In the genomic region with DNA sequence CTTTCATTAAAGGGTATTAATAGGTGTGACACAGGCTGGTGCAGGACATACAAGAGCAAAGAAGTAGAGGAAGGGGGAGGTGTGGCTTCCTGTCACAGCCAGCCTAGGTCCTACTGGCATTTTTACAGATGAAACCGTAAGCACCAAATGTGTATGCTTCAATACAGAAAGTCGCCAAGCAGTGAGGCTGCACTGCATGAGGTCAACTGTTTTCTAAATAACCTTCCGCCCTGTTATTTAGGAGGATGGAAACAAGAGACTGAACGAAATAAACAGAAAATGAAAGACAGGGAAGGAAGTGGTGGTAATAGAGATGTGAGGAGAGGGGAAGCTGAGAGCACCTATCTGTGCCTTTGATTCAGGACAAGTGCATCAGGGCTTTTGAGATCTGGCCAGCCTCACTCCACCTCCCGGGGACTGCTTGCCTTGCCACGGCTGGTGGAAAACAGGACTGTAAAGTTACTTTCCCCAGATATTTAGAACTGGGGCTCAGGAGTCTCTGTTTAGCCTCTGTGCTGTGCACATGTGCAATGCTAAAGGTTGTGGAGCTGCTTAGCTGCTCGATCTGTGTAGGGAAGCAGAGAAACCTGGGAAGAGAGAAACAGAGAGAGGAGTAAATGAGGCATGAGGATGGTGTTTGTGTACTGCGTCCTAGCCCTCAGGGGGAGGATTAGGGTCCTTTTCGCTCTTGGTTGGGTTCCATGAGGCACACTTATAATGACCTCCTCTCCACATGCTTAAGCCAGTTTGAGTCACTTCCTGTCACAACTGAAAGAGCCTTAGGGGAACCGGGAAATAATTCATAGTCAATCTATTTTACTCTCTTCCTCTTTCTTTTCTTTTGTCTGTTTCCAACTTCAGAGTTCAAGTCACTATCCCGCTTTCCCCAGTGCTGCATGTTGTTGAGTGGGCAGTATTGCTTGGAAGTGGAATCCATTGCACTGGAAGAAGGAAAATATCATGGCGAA, we compare ENCODE assay signal across 8 cellular contexts.
A peak's percentile ranks its signal among the peaks of the same experiment; 100 is the strongest.
DNase-seq lines count a peak whose midpoint lies in the region; ATAC-seq and TF ChIP-seq lines count a peak whose summit lies in the region.

No MANE protein-coding gene starts in this region.

- H3K4me2 ChIP-seq in OCI-LY7 (ENCODE audit: low read length) = peak overlapping the region; percentile 81

- no TSS peak for BruUV-seq in OCI-LY7 (replicated peaks; lab: Mats Ljungman, UMichigan)

- peak overlapping the region; percentile 38 to 73 for H3K4me3 Mint-ChIP-seq in CD14-positive monocyte

- peak overlapping the region; percentile 7 to 79 (median 12) for H3K27ac Mint-ChIP-seq in CD14-positive monocyte

- peaks cover 0 to 8% (median 2%) of the 10 kb centered on the region in 7 donors for H3K9me3 Mint-ChIP-seq in CD14-positive monocyte

- peaks cover 8% of the 10 kb centered on the region; the same call in 1 of the 2 replicates for H3K9me3 ChIP-seq in OCI-LY7 (ENCODE audit: low read length)
- H3K9me3 ChIP-seq in aorta (ENCODE audit: control insufficient read depth, low read length) = peaks cover 2% of the 10 kb centered on the region
- no peaks in the 10 kb centered on the region for H3K9me3 ChIP-seq in ovary

- H3K27me3 ChIP-seq in aorta (ENCODE audit: control insufficient read depth in 1 of 2, insufficient read depth in 2 of 2, low read length in 1 of 2) (no peaks in the 10 kb centered on the region), ovary (no peaks in the 10 kb centered on the region)

- WGBS in aorta, 2 donors = 65 to 69% methylated on average over 12 of the region's 12 CpGs
- WGBS in ovary, 3 donors = 74 to 76% (median 75%) methylated on average over 12 of the region's 12 CpGs

- TF ChIP-seq CTCF in CD14-positive monocyte (IDR thresholded peaks at IDR 0.05) = no peak
- TF ChIP-seq CTCF in OCI-LY7 (conservative IDR thresholded peaks at IDR 0.05; ENCODE audit: low read length) = no peak
- TF ChIP-seq CTCF in ovary (IDR thresholded peaks at IDR 0.05) = no peak

- intact Hi-C loops in CD14-positive monocyte (cut with micrococcal nuclease) = no loop called here
- intact Hi-C loops in OCI-LY7 (cut with micrococcal nuclease; ENCODE audit: unreplicated experiment) = loop anchor here (10.0 kb wide), 1 partner anchor 340 kb away; no protein-coding TSS in a partner anchor
- intact Hi-C loops in aorta (cut with DNase I) = no loop called here
- intact Hi-C loops in ovary (cut with DNase I) = no loop called here

- peak overlapping the region; percentile 82; the same call in 1 of the 2 replicates for H2AFZ ChIP-seq in OCI-LY7 (ENCODE audit: low read length)

- peaks cover 33% of the 10 kb centered on the region for H3K4me1 Mint-ChIP-seq in CD14-positive monocyte

- no peak for DNase-seq in CD14-positive monocyte (ENCODE audit: low spot score)
- DNase-seq in OCI-LY7 (ENCODE audit: low spot score) = peak; percentile 58
- no peak for DNase-seq in aorta
- no peak for DNase-seq in ovary
- no peak for DNase-seq in medulla oblongata (ENCODE audit: extremely low spot score)

- H3K9me2 ChIP-seq in OCI-LY7 (ENCODE audit: insufficient read depth, low read length) = no peaks in the 10 kb centered on the region

- H4K20me1 ChIP-seq in OCI-LY7 (ENCODE audit: insufficient read depth, low read length) = no peaks in the 10 kb centered on the region

- H3K36me3 Mint-ChIP-seq in CD14-positive monocyte = no peaks in the 10 kb centered on the region

- TF ChIP-seq EP300 in ovary (IDR thresholded peaks at IDR 0.05) = no peak

- H3K27ac ChIP-seq in OCI-LY7 (ENCODE audit: low read depth, low read length, poor library complexity, severe bottlenecking) = peak overlapping the region; percentile 71
- no peak overlapping the region for H3K27ac ChIP-seq in aorta (ENCODE audit: low read depth in 1 of 2, low read length in 2 of 2)
- H3K27ac ChIP-seq in ovary = no peak overlapping the region

- H3K4me3 ChIP-seq in OCI-LY7 (ENCODE audit: low read depth, low read length, poor library complexity, severe bottlenecking) = peak overlapping the region; percentile 55
- H3K4me3 ChIP-seq in aorta (ENCODE audit: low read length in 2 of 2) = no peak overlapping the region
- H3K4me3 ChIP-seq in ovary = no peak overlapping the region

- CTCF ChIA-PET in OCI-LY7 (lab: Charles Lee; ENCODE audit: unreplicated experiment) = no interaction called here

- H3K36me3 ChIP-seq in OCI-LY7 (ENCODE audit: insufficient read depth, low read length) (peaks cover 4% of the 10 kb centered on the region; the same call in 1 of the 2 replicates), aorta (ENCODE audit: control insufficient read depth in 1 of 2, insufficient read depth in 2 of 2, low read length in 1 of 2) (no peaks in the 10 kb centered on the region), ovary (no peaks in the 10 kb centered on the region)

- no peaks in the 10 kb centered on the region for H3K79me2 ChIP-seq in OCI-LY7 (ENCODE audit: insufficient read depth, low read depth, low read length)

- no peak for TF ChIP-seq POLR2A in ovary (IDR thresholded peaks at IDR 0.05)

- peaks cover 2 to 7% (median 5%) of the 10 kb centered on the region in 3 donors for H3K27me3 Mint-ChIP-seq in CD14-positive monocyte (ENCODE audit: low read depth in 3 of 3)

- ATAC-seq in GM19023 (IDR thresholded peaks at IDR 0.05; ENCODE audit: unreplicated experiment) (peak; percentile 62), HG03025 (IDR thresholded peaks at IDR 0.05; ENCODE audit: low FRiP score, unreplicated experiment) (peak; percentile 84), aorta (ENCODE audit: low FRiP score) (no peak), SK-N-SH treated with all-trans-retinoic acid at 6 μM for 48 hours (no peak)

- POLR2A ChIA-PET in OCI-LY7 (lab: Charles Lee) = no interaction called here

- peaks cover 73% of the 10 kb centered on the region for H3K4me1 ChIP-seq in OCI-LY7 (ENCODE audit: insufficient read depth, low read length, poor library complexity, severe bottlenecking)
- no peaks in the 10 kb centered on the region for H3K4me1 ChIP-seq in aorta (ENCODE audit: control insufficient read depth in 1 of 2, insufficient read depth in 2 of 2, low read length in 2 of 2)
- no peaks in the 10 kb centered on the region for H3K4me1 ChIP-seq in ovary (ENCODE audit: insufficient read depth)

TF ChIP-seq in SK-N-SH treated with all-trans-retinoic acid at 6 μM for 48 hours, 23 proteins besides CTCF, POLR2A, EP300 and RAD21 (continues in another document):
- TF ChIP-seq ZNF70 (CRISPR knock-in tag; IDR thresholded peaks at IDR 0.05) = no peak
- TF ChIP-seq ZFP3 (CRISPR knock-in tag; IDR thresholded peaks at IDR 0.05) = no peak
- TF ChIP-seq SNAI2 (CRISPR knock-in tag; IDR thresholded peaks at IDR 0.05) = no peak
- TF ChIP-seq OSR1 (CRISPR knock-in tag; IDR thresholded peaks at IDR 0.05) = no peak
- TF ChIP-seq ZNF8 (CRISPR knock-in tag; IDR thresholded peaks at IDR 0.05) = no peak
- no peak for TF ChIP-seq RARB (CRISPR knock-in tag; IDR thresholded peaks at IDR 0.05)
- TF ChIP-seq TOX (CRISPR knock-in tag; IDR thresholded peaks at IDR 0.05; ENCODE audit: borderline replicate concordance) = no peak
- TF ChIP-seq CSDC2 (CRISPR knock-in tag; IDR thresholded peaks at IDR 0.05) = no peak
- no peak for TF ChIP-seq ESRRG (CRISPR knock-in tag; IDR thresholded peaks at IDR 0.05)
- TF ChIP-seq, protein P1, sequence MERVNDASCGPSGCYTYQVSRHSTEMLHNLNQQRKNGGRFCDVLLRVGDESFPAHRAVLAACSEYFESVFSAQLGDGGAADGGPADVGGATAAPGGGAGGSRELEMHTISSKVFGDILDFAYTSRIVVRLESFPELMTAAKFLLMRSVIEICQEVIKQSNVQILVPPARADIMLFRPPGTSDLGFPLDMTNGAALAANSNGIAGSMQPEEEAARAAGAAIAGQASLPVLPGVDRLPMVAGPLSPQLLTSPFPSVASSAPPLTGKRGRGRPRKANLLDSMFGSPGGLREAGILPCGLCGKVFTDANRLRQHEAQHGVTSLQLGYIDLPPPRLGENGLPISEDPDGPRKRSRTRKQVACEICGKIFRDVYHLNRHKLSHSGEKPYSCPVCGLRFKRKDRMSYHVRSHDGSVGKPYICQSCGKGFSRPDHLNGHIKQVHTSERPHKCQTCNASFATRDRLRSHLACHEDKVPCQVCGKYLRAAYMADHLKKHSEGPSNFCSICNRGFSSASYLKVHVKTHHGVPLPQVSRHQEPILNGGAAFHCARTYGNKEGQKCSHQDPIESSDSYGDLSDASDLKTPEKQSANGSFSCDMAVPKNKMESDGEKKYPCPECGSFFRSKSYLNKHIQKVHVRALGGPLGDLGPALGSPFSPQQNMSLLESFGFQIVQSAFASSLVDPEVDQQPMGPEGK (CRISPR knock-in tag; IDR thresholded peaks at IDR 0.05; ENCODE audit: borderline replicate concordance) = no peak
- TF ChIP-seq ZC3H10 (CRISPR knock-in tag; IDR thresholded peaks at IDR 0.05) = no peak
- no peak for TF ChIP-seq ISL1 (CRISPR knock-in tag; IDR thresholded peaks at IDR 0.05)
- TF ChIP-seq, protein P2, sequence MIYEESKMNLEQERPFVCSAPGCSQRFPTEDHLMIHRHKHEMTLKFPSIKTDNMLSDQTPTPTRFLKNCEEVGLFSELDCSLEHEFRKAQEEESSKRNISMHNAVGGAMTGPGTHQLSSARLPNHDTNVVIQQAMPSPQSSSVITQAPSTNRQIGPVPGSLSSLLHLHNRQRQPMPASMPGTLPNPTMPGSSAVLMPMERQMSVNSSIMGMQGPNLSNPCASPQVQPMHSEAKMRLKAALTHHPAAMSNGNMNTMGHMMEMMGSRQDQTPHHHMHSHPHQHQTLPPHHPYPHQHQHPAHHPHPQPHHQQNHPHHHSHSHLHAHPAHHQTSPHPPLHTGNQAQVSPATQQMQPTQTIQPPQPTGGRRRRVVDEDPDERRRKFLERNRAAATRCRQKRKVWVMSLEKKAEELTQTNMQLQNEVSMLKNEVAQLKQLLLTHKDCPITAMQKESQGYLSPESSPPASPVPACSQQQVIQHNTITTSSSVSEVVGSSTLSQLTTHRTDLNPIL (CRISPR knock-in tag; IDR thresholded peaks at IDR 0.05; ENCODE audit: low read depth) = no peak
- no peak for TF ChIP-seq ZNF565 (CRISPR knock-in tag; conservative IDR thresholded peaks at IDR 0.05; ENCODE audit: low read depth)
- no peak for TF ChIP-seq ARNTL (CRISPR knock-in tag; IDR thresholded peaks at IDR 0.05; ENCODE audit: borderline replicate concordance, low read depth)
- no peak for TF ChIP-seq PPARA (CRISPR knock-in tag; IDR thresholded peaks at IDR 0.05; ENCODE audit: borderline replicate concordance)
- TF ChIP-seq TCF4 (CRISPR knock-in tag; IDR thresholded peaks at IDR 0.05; ENCODE audit: borderline replicate concordance) = no peak

Comparison
In these comparisons a context has a peak if more than half of its experiments do, and no peak if none do; other contexts are left out.
1. ATAC-seq: peak in GM19023 (single experiment) and HG03025 (single experiment); none in aorta (single experiment) and SK-N-SH treated with all-trans-retinoic acid at 6 μM for 48 hours (single experiment).